In genomic region chr20:1001981-1002681, GRCh38 we compare ENCODE assay signal across 3 cellular contexts.
A peak's percentile ranks its signal among the peaks of the same experiment; 100 is the strongest.
TF ChIP-seq lines count a peak whose summit lies in the region.

Gene RSPO4 (minus strand): TSS chr20:1002311. CDS start chr20:1002164, 147 bp downstream.

TF ChIP-seq in A549, 52 proteins besides CTCF, POLR2A, EP300 and RAD21:
- TF ChIP-seq NFE2L2 (conservative IDR thresholded peaks at IDR 0.05; ENCODE audit: low read length) (no peak), MAFK (IDR thresholded peaks at IDR 0.05; ENCODE audit: partially characterized antibody) (no peak), FOSL2 (IDR thresholded peaks at IDR 0.05) (no peak), FOSL2 (CRISPR knock-in tag; IDR thresholded peaks at IDR 0.05) (no peak), CHD4 (IDR thresholded peaks at IDR 0.05; ENCODE audit: borderline replicate concordance) (no peak), NR3C1 (IDR thresholded peaks at IDR 0.05) (no peak), RCOR1 (IDR thresholded peaks at IDR 0.05; ENCODE audit: low read depth, low read length) (no peak), GATA3 (IDR thresholded peaks at IDR 0.05; ENCODE audit: borderline replicate concordance) (no peak), MYC (IDR thresholded peaks at IDR 0.05; ENCODE audit: borderline replicate concordance, low read length) (no peak), HES2 (IDR thresholded peaks at IDR 0.05) (no peak), MAX (IDR thresholded peaks at IDR 0.05) (no peak), CBX8 (IDR thresholded peaks at IDR 0.05) (no peak), HOXB5 (CRISPR knock-in tag; IDR thresholded peaks at IDR 0.05) (no peak), RNF2 (IDR thresholded peaks at IDR 0.05; ENCODE audit: borderline replicate concordance, low read depth) (no peak)

TF ChIP-seq in GM23338, 12 proteins besides CTCF, POLR2A, EP300 and RAD21 (continues in another document):
- TF ChIP-seq JUNB (IDR thresholded peaks at IDR 0.05; ENCODE audit: unreplicated experiment) (no peak), ZNF331 (CRISPR knock-in tag; IDR thresholded peaks at IDR 0.05; ENCODE audit: low read depth) (no peak), NANOG (IDR thresholded peaks at IDR 0.05; ENCODE audit: borderline replicate concordance) (no peak), ZNF462 (CRISPR knock-in tag; IDR thresholded peaks at IDR 0.05) (no peak), CREB1 (CRISPR knock-in tag; IDR thresholded peaks at IDR 0.05; ENCODE audit: low read depth) (no peak), POLR2AphosphoS5 (IDR thresholded peaks at IDR 0.05; ENCODE audit: low read depth) (no peak), ZNF114 (CRISPR knock-in tag; IDR thresholded peaks at IDR 0.05) (no peak), STAT1 (IDR thresholded peaks at IDR 0.05; ENCODE audit: unreplicated experiment) (no peak), REST (IDR thresholded peaks at IDR 0.05; ENCODE audit: unreplicated experiment) (no peak), EZH2phosphoT487 (IDR thresholded peaks at IDR 0.05; ENCODE audit: unreplicated experiment) (no peak)

TF ChIP-seq in GM12878, 131 proteins besides CTCF, POLR2A, EP300 and RAD21:
- no peak for TF ChIP-seq BMI1 (IDR thresholded peaks at IDR 0.05; ENCODE audit: borderline replicate concordance)
- peak; percentile 53 for TF ChIP-seq SUZ12 (IDR thresholded peaks at IDR 0.05; ENCODE audit: unreplicated experiment)
- TF ChIP-seq BHLHE40 (IDR thresholded peaks at IDR 0.05; ENCODE audit: borderline replicate concordance in 1 of 2, low read depth in 2 of 2, low read length in 1 of 2): peak in 1 of 2 experiments; percentile 30; a peak in 1 of 4 replicates
- no peak for TF ChIP-seq WRNIP1 (IDR thresholded peaks at IDR 0.05; ENCODE audit: borderline replicate concordance, low read depth, low read length)
- TF ChIP-seq ESRRA (IDR thresholded peaks at IDR 0.05; ENCODE audit: low read length): no peak
- no peak for TF ChIP-seq E2F4 (IDR thresholded peaks at IDR 0.05; ENCODE audit: low read depth, low read length)
